In genomic region chr6:133817460-133818047, GRCh38 we compare ENCODE assay signal across 2 cellular contexts.
TF ChIP-seq lines count a peak whose summit lies in the region.

No MANE protein-coding gene starts in this region.

TF ChIP-seq in Ishikawa, 13 proteins besides CTCF, POLR2A, EP300 and RAD21 (continued from another document):
- TF ChIP-seq TCF12 (IDR thresholded peaks at IDR 0.05; ENCODE audit: low read depth) = no peak
- no peak for TF ChIP-seq EGR1 (IDR thresholded peaks at IDR 0.05)

TF ChIP-seq in liver, 16 proteins besides CTCF, POLR2A, EP300 and RAD21 (continued from another document):
- TF ChIP-seq ZBTB33 (IDR thresholded peaks at IDR 0.05) (no peak), EGR1 (IDR thresholded peaks at IDR 0.05; ENCODE audit: low read depth in 2 of 2) (no peak)
